Comparison of ENCODE assay signal across 2 cellular contexts in the genomic region with DNA sequence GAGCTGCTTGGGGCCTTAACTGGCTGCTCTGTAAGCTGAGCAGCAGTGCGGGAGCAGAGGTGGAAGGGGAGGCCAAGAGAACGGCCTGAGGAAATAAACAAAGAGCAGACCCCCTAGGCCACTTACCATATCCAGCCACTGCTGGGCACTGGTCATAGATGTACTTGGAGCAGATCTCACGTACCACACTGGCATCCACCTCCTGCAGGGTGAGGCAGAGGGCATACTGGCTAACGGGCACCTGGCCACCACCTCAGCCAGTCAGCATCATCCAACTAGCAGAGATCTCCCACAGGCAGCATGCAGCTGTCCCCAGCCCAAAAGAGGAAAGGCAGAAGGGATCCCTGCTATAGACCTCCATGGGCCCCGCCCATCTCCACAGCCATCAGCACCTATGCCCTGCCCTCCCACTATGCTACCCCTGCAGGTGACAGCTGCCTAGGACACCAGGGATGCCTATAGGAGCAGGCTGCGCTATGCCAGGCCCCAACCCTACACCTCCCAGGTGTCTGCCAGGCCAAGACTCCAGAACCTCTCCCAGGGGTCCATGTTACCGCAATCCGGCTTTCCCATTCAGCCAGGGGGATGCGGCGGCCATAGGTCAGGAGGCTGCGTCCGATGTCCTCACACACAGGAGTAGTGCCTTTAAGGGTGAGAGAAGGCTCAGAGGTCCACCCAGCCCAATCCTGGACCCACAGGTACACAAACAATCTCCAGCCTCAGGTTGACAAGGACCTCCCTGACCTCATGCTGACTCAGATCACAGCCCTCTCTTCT.
TF ChIP-seq lines count a peak whose summit lies in the region.

No MANE protein-coding gene starts in this region.

TF ChIP-seq in SK-N-SH, 30 proteins besides CTCF, POLR2A, EP300 and RAD21:
- TF ChIP-seq RFX5 (IDR thresholded peaks at IDR 0.05; ENCODE audit: low read length): no peak
- TF ChIP-seq, protein P1, sequence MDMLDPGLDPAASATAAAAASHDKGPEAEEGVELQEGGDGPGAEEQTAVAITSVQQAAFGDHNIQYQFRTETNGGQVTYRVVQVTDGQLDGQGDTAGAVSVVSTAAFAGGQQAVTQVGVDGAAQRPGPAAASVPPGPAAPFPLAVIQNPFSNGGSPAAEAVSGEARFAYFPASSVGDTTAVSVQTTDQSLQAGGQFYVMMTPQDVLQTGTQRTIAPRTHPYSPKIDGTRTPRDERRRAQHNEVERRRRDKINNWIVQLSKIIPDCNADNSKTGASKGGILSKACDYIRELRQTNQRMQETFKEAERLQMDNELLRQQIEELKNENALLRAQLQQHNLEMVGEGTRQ (IDR thresholded peaks at IDR 0.05; ENCODE audit: borderline replicate concordance, low read depth, low read length): no peak
- TF ChIP-seq, protein P2, sequence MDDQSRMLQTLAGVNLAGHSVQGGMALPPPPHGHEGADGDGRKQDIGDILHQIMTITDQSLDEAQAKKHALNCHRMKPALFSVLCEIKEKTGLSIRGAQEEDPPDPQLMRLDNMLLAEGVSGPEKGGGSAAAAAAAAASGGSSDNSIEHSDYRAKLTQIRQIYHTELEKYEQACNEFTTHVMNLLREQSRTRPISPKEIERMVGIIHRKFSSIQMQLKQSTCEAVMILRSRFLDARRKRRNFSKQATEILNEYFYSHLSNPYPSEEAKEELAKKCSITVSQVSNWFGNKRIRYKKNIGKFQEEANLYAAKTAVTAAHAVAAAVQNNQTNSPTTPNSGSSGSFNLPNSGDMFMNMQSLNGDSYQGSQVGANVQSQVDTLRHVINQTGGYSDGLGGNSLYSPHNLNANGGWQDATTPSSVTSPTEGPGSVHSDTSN (IDR thresholded peaks at IDR 0.05): no peak

TF ChIP-seq in SK-N-SH treated with all-trans-retinoic acid at 6 μM for 48 hours, 23 proteins besides CTCF, POLR2A, EP300 and RAD21:
- TF ChIP-seq GLIS3 (CRISPR knock-in tag; IDR thresholded peaks at IDR 0.05) (no peak), ARNTL (CRISPR knock-in tag; IDR thresholded peaks at IDR 0.05; ENCODE audit: borderline replicate concordance, low read depth) (no peak), ZNF70 (CRISPR knock-in tag; IDR thresholded peaks at IDR 0.05) (no peak), PPARA (CRISPR knock-in tag; IDR thresholded peaks at IDR 0.05; ENCODE audit: borderline replicate concordance) (no peak), ZNF565 (CRISPR knock-in tag; conservative IDR thresholded peaks at IDR 0.05; ENCODE audit: low read depth) (no peak), ESRRG (CRISPR knock-in tag; IDR thresholded peaks at IDR 0.05) (no peak), OSR1 (CRISPR knock-in tag; IDR thresholded peaks at IDR 0.05) (no peak), TOX (CRISPR knock-in tag; IDR thresholded peaks at IDR 0.05; ENCODE audit: borderline replicate concordance) (no peak), RARB (CRISPR knock-in tag; IDR thresholded peaks at IDR 0.05) (no peak), BACH2 (CRISPR knock-in tag; IDR thresholded peaks at IDR 0.05; ENCODE audit: borderline replicate concordance) (no peak), SNAI2 (CRISPR knock-in tag; IDR thresholded peaks at IDR 0.05) (no peak)
- TF ChIP-seq, protein P3, sequence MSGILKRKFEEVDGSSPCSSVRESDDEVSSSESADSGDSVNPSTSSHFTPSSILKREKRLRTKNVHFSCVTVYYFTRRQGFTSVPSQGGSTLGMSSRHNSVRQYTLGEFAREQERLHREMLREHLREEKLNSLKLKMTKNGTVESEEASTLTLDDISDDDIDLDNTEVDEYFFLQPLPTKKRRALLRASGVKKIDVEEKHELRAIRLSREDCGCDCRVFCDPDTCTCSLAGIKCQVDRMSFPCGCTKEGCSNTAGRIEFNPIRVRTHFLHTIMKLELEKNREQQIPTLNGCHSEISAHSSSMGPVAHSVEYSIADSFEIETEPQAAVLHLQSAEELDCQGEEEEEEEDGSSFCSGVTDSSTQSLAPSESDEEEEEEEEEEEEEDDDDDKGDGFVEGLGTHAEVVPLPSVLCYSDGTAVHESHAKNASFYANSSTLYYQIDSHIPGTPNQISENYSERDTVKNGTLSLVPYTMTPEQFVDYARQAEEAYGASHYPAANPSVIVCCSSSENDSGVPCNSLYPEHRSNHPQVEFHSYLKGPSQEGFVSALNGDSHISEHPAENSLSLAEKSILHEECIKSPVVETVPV (CRISPR knock-in tag; IDR thresholded peaks at IDR 0.05): no peak
- TF ChIP-seq, protein P4, sequence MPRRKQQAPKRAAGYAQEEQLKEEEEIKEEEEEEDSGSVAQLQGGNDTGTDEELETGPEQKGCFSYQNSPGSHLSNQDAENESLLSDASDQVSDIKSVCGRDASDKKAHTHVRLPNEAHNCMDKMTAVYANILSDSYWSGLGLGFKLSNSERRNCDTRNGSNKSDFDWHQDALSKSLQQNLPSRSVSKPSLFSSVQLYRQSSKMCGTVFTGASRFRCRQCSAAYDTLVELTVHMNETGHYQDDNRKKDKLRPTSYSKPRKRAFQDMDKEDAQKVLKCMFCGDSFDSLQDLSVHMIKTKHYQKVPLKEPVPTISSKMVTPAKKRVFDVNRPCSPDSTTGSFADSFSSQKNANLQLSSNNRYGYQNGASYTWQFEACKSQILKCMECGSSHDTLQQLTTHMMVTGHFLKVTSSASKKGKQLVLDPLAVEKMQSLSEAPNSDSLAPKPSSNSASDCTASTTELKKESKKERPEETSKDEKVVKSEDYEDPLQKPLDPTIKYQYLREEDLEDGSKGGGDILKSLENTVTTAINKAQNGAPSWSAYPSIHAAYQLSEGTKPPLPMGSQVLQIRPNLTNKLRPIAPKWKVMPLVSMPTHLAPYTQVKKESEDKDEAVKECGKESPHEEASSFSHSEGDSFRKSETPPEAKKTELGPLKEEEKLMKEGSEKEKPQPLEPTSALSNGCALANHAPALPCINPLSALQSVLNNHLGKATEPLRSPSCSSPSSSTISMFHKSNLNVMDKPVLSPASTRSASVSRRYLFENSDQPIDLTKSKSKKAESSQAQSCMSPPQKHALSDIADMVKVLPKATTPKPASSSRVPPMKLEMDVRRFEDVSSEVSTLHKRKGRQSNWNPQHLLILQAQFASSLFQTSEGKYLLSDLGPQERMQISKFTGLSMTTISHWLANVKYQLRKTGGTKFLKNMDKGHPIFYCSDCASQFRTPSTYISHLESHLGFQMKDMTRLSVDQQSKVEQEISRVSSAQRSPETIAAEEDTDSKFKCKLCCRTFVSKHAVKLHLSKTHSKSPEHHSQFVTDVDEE (CRISPR knock-in tag; IDR thresholded peaks at IDR 0.05): no peak
- TF ChIP-seq, protein P5, sequence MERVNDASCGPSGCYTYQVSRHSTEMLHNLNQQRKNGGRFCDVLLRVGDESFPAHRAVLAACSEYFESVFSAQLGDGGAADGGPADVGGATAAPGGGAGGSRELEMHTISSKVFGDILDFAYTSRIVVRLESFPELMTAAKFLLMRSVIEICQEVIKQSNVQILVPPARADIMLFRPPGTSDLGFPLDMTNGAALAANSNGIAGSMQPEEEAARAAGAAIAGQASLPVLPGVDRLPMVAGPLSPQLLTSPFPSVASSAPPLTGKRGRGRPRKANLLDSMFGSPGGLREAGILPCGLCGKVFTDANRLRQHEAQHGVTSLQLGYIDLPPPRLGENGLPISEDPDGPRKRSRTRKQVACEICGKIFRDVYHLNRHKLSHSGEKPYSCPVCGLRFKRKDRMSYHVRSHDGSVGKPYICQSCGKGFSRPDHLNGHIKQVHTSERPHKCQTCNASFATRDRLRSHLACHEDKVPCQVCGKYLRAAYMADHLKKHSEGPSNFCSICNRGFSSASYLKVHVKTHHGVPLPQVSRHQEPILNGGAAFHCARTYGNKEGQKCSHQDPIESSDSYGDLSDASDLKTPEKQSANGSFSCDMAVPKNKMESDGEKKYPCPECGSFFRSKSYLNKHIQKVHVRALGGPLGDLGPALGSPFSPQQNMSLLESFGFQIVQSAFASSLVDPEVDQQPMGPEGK (CRISPR knock-in tag; IDR thresholded peaks at IDR 0.05; ENCODE audit: borderline replicate concordance): no peak
- TF ChIP-seq, protein P6, sequence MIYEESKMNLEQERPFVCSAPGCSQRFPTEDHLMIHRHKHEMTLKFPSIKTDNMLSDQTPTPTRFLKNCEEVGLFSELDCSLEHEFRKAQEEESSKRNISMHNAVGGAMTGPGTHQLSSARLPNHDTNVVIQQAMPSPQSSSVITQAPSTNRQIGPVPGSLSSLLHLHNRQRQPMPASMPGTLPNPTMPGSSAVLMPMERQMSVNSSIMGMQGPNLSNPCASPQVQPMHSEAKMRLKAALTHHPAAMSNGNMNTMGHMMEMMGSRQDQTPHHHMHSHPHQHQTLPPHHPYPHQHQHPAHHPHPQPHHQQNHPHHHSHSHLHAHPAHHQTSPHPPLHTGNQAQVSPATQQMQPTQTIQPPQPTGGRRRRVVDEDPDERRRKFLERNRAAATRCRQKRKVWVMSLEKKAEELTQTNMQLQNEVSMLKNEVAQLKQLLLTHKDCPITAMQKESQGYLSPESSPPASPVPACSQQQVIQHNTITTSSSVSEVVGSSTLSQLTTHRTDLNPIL (CRISPR knock-in tag; IDR thresholded peaks at IDR 0.05; ENCODE audit: low read depth): no peak
